ENCODE assay signal across 8 cellular contexts in the genomic region with DNA sequence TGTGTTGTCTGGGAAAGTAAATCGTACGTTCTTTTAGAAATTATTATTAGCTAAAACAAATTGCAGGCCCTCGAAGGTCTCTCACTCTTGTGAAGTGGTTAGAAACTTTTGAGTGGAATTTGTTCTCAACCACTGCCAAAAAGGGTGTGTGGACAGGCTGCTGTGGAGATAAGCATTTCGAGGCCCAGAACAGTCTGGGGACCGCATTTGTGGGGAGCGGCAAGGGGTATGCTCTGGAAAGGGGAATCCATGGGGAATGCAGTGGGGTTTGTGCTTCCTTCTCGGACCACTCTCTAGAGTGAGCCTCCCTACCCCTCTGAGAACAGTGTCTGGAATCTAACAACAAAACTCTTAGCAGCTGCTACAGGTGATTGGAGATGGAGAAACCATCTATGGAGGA. TPM values are rescaled to one million over a fixed set of nuclear protein-coding genes. Genes with fewer than 3 reads are reported as not detected.
DNase-seq lines count a peak whose midpoint lies in the region; ATAC-seq and TF ChIP-seq lines count a peak whose summit lies in the region.

No MANE protein-coding gene starts in this region.

- H3K36me3 Mint-ChIP-seq in activated T-cell treated with anti-CD3 and anti-CD28 coated beads, Interleukin-2, amount 50 U/mL, for 72 hours (ENCODE audit: insufficient read depth in 2 of 2), result no peaks in the 10 kb centered on the region
- no peaks in the 10 kb centered on the region for H3K36me3 Mint-ChIP-seq in activated T-cell treated with anti-CD3 and anti-CD28 coated beads, Interleukin-2, amount 50 U/mL, for 24 hours (ENCODE audit: low read depth)

- 10 to 18% methylated on average over 2 to 3 of the region's 7 CpGs for WGBS in mesodermal cell (ENCODE audit: insufficient coverage in 2 of 2), 2 experiments
- 27 to 42% methylated on average over 7 of the region's 7 CpGs for WGBS in tibial nerve, 2 donors

- H3K27ac ChIP-seq in mesodermal cell (ENCODE audit: low read depth, low read length, severe bottlenecking) (no peak overlapping the region), tibial nerve (peak overlapping the region; percentile 58 to 93 (median 86))

- TF ChIP-seq CTCF in choroid plexus epithelial cell (conservative IDR thresholded peaks at IDR 0.05; ENCODE audit: low read depth, low read length) (no peak), tibial nerve (IDR thresholded peaks at IDR 0.05) (no peak)

- H3K27ac Mint-ChIP-seq in activated T-cell treated with anti-CD3 and anti-CD28 coated beads, Interleukin-2, amount 50 U/mL, for 72 hours, result no peak overlapping the region
- no peak overlapping the region for H3K27ac Mint-ChIP-seq in activated T-cell treated with anti-CD3 and anti-CD28 coated beads, Interleukin-2, amount 50 U/mL, for 24 hours

- H3K9me3 Mint-ChIP-seq in activated T-cell treated with anti-CD3 and anti-CD28 coated beads, Interleukin-2, amount 50 U/mL, for 72 hours, result no peaks in the 10 kb centered on the region
- H3K9me3 Mint-ChIP-seq in activated T-cell treated with anti-CD3 and anti-CD28 coated beads, Interleukin-2, amount 50 U/mL, for 24 hours, result no peaks in the 10 kb centered on the region

- H3K4me3 Mint-ChIP-seq in activated T-cell treated with anti-CD3 and anti-CD28 coated beads, Interleukin-2, amount 50 U/mL, for 72 hours, result peak overlapping the region; percentile 85 to 87
- H3K4me3 Mint-ChIP-seq in activated T-cell treated with anti-CD3 and anti-CD28 coated beads, Interleukin-2, amount 50 U/mL, for 24 hours, result no peak overlapping the region

- H3K4me3 ChIP-seq in choroid plexus epithelial cell (ENCODE audit: low read depth, low read length) (peak overlapping the region; percentile 77), mesodermal cell (ENCODE audit: extremely low read depth, insufficient read depth, low read length, poor library complexity, severe bottlenecking) (peak overlapping the region; percentile 72), tibial nerve (peak overlapping the region; percentile 54 to 94 (median 68))

- TF ChIP-seq EP300 in tibial nerve (IDR thresholded peaks at IDR 0.05), result no peak

- H3K27me3 Mint-ChIP-seq in activated T-cell treated with anti-CD3 and anti-CD28 coated beads, Interleukin-2, amount 50 U/mL, for 72 hours (ENCODE audit: low read depth), result peaks cover 77% of the 10 kb centered on the region
- H3K27me3 Mint-ChIP-seq in activated T-cell treated with anti-CD3 and anti-CD28 coated beads, Interleukin-2, amount 50 U/mL, for 24 hours, result peaks cover 83% of the 10 kb centered on the region

- peaks cover 30% of the 10 kb centered on the region for H3K4me1 ChIP-seq in mesodermal cell (ENCODE audit: control insufficient read depth, insufficient read depth, low read length, poor library complexity, severe bottlenecking)
- H3K4me1 ChIP-seq in tibial nerve, result peaks cover 0 to 60% (median 14%) of the 10 kb centered on the region in 4 donors

- TF ChIP-seq POLR2A in tibial nerve (IDR thresholded peaks at IDR 0.05), result peak in 1 of 2 donors; percentile 1

- no peak for DNase-seq in activated T-cell treated with anti-CD3 and anti-CD28 coated beads, Interleukin-2, amount 50 U/mL, for 72 hours
- DNase-seq in activated T-cell treated with anti-CD3 and anti-CD28 coated beads, Interleukin-2, amount 50 U/mL, for 24 hours, result no peak
- DNase-seq in choroid plexus epithelial cell (ENCODE audit: low read depth), result no peak
- DNase-seq in tibial nerve (ENCODE audit: low spot score in 2 of 2), result no peak
- no peak for DNase-seq in NCI-H748 treated with DMSO at 0.1 percent for 48 hours (lab: John Stamatoyannopoulos, UW)
- DNase-seq in NCI-H2029 (lab: John Stamatoyannopoulos, UW), result no peak

- peaks cover 47% of the 10 kb centered on the region for H3K4me1 Mint-ChIP-seq in activated T-cell treated with anti-CD3 and anti-CD28 coated beads, Interleukin-2, amount 50 U/mL, for 72 hours (ENCODE audit: low read depth)
- H3K4me1 Mint-ChIP-seq in activated T-cell treated with anti-CD3 and anti-CD28 coated beads, Interleukin-2, amount 50 U/mL, for 24 hours (ENCODE audit: low read depth), result peaks cover 36% of the 10 kb centered on the region

- H3K36me3 ChIP-seq in mesodermal cell (ENCODE audit: control insufficient read depth, insufficient read depth, low read length) (peaks cover 24% of the 10 kb centered on the region), tibial nerve (no peaks in the 10 kb centered on the region)

- ATAC-seq in activated T-cell treated with anti-CD3 and anti-CD28 coated beads, Interleukin-2, amount 50 U/mL, for 72 hours (replicated peaks in 1 of 2), result no peak
- ATAC-seq in HG02981 (IDR thresholded peaks at IDR 0.05; ENCODE audit: unreplicated experiment), result no peak

- no peaks in the 10 kb centered on the region for H3K9me3 ChIP-seq in mesodermal cell (ENCODE audit: control insufficient read depth, low read length)
- no peaks in the 10 kb centered on the region for H3K9me3 ChIP-seq in tibial nerve

- no peaks in the 10 kb centered on the region for H3K27me3 ChIP-seq in tibial nerve

RNA-seq across cellular contexts. Expression of a gene that starts 1.7 kb away (rescaled TPM):
- 1 to 10 TPM; 2.5 to 2.6 TPM for total RNA-seq in activated T-cell treated with anti-CD3 and anti-CD28 coated beads, Interleukin-2, amount 50 U/mL, for 72 hours
- 195 TPM for polyA plus RNA-seq in mesodermal cell (2013, experiment 1 of 2)
- polyA plus RNA-seq in mesodermal cell (2013, experiment 2 of 2), result 172 TPM
- total RNA-seq in tibial nerve, result 100 to 1,000 TPM; 128 to 196 (median 176) TPM

Comparison
In these comparisons a context has a peak if more than half of its experiments do, and no peak if none do; other contexts are left out.
1. RNA of a gene that starts 1.7 kb away (total RNA-seq): 128 to 196 TPM in tibial nerve; 2.5 to 2.6 TPM in activated T-cell treated with anti-CD3 and anti-CD28 coated beads, Interleukin-2, amount 50 U/mL, for 72 hours; every median in the first group is over 10 times any median in the second.
2. Peak in every context shown above with its lines, with median percentiles within 50 percentile points of each other: H3K4me3 ChIP-seq.